Comparison of ENCODE assay signal across 1 cellular context in genomic region chr14:20684662-20685456, GRCh38.
TF ChIP-seq lines count a peak whose summit lies in the region.

No MANE protein-coding gene starts in this region.

TF ChIP-seq in HepG2, 621 proteins besides CTCF, POLR2A, EP300 and RAD21 (continued from another document and continues in another):
- no peak for TF ChIP-seq KAT8 (CRISPR knock-in tag; IDR thresholded peaks at IDR 0.05)
- no peak; the same call in 1 of the 2 replicates for TF ChIP-seq NFKBIZ (CRISPR knock-in tag; IDR thresholded peaks at IDR 0.05)
- no peak for TF ChIP-seq ZNF367 (CRISPR knock-in tag; IDR thresholded peaks at IDR 0.05; ENCODE audit: borderline replicate concordance)
- no peak for TF ChIP-seq SRSF4 (IDR thresholded peaks at IDR 0.05; ENCODE audit: low read depth, low read length, poor library complexity, severe bottlenecking)
- no peak for TF ChIP-seq ZSCAN30 (CRISPR knock-in tag; IDR thresholded peaks at IDR 0.05)
- TF ChIP-seq HES4 (CRISPR knock-in tag; IDR thresholded peaks at IDR 0.05; ENCODE audit: borderline replicate concordance): no peak
- TF ChIP-seq PRMT3 (CRISPR knock-in tag; IDR thresholded peaks at IDR 0.05; ENCODE audit: borderline replicate concordance, low read depth): 0 out of 2 replicates have a peak, but pooled peaks have one; percentile 76
- no peak for TF ChIP-seq ZNF556 (CRISPR knock-in tag; IDR thresholded peaks at IDR 0.05; ENCODE audit: borderline replicate concordance)
- TF ChIP-seq, protein P1, sequence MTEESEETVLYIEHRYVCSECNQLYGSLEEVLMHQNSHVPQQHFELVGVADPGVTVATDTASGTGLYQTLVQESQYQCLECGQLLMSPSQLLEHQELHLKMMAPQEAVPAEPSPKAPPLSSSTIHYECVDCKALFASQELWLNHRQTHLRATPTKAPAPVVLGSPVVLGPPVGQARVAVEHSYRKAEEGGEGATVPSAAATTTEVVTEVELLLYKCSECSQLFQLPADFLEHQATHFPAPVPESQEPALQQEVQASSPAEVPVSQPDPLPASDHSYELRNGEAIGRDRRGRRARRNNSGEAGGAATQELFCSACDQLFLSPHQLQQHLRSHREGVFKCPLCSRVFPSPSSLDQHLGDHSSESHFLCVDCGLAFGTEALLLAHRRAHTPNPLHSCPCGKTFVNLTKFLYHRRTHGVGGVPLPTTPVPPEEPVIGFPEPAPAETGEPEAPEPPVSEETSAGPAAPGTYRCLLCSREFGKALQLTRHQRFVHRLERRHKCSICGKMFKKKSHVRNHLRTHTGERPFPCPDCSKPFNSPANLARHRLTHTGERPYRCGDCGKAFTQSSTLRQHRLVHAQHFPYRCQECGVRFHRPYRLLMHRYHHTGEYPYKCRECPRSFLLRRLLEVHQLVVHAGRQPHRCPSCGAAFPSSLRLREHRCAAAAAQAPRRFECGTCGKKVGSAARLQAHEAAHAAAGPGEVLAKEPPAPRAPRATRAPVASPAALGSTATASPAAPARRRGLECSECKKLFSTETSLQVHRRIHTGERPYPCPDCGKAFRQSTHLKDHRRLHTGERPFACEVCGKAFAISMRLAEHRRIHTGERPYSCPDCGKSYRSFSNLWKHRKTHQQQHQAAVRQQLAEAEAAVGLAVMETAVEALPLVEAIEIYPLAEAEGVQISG (CRISPR knock-in tag; IDR thresholded peaks at IDR 0.05): no peak
- 0 out of 2 replicates have a peak, but pooled peaks have one; percentile 35 for TF ChIP-seq ZNF570 (CRISPR knock-in tag; IDR thresholded peaks at IDR 0.05; ENCODE audit: borderline replicate concordance)
- TF ChIP-seq FOXK2 (IDR thresholded peaks at IDR 0.05): no peak
- TF ChIP-seq, protein P2, sequence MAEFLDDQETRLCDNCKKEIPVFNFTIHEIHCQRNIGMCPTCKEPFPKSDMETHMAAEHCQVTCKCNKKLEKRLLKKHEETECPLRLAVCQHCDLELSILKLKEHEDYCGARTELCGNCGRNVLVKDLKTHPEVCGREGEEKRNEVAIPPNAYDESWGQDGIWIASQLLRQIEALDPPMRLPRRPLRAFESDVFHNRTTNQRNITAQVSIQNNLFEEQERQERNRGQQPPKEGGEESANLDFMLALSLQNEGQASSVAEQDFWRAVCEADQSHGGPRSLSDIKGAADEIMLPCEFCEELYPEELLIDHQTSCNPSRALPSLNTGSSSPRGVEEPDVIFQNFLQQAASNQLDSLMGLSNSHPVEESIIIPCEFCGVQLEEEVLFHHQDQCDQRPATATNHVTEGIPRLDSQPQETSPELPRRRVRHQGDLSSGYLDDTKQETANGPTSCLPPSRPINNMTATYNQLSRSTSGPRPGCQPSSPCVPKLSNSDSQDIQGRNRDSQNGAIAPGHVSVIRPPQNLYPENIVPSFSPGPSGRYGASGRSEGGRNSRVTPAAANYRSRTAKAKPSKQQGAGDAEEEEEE (CRISPR knock-in tag; IDR thresholded peaks at IDR 0.05; ENCODE audit: borderline replicate concordance): no peak
- TF ChIP-seq, protein P3, sequence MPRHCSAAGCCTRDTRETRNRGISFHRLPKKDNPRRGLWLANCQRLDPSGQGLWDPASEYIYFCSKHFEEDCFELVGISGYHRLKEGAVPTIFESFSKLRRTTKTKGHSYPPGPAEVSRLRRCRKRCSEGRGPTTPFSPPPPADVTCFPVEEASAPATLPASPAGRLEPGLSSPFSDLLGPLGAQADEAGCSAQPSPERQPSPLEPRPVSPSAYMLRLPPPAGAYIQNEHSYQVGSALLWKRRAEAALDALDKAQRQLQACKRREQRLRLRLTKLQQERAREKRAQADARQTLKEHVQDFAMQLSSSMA (CRISPR knock-in tag; IDR thresholded peaks at IDR 0.05): no peak
- TF ChIP-seq HIC2 (CRISPR knock-in tag; IDR thresholded peaks at IDR 0.05; ENCODE audit: low read depth): no peak
- TF ChIP-seq LCORL (IDR thresholded peaks at IDR 0.05): no peak
- no peak for TF ChIP-seq LCORL (CRISPR knock-in tag; IDR thresholded peaks at IDR 0.05)
- TF ChIP-seq, protein P4, sequence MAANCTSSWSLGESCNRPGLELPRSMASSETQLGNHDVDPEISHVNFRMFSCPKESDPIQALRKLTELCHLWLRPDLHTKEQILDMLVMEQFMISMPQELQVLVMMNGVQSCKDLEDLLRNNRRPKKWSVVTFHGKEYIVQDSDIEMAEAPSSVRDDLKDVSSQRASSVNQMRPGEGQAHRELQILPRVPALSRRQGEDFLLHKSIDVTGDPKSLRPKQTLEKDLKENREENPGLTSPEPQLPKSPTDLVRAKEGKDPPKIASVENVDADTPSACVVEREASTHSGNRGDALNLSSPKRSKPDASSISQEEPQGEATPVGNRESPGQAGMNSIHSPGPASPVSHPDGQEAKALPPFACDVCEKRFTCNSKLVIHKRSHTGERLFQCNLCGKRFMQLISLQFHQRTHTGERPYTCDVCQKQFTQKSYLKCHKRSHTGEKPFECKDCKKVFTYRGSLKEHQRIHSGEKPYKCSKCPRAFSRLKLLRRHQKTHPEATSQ (CRISPR knock-in tag; IDR thresholded peaks at IDR 0.05; ENCODE audit: borderline replicate concordance): no peak
- no peak for TF ChIP-seq HDAC6 (IDR thresholded peaks at IDR 0.05; ENCODE audit: low read depth, low read length)
- TF ChIP-seq, protein P5, sequence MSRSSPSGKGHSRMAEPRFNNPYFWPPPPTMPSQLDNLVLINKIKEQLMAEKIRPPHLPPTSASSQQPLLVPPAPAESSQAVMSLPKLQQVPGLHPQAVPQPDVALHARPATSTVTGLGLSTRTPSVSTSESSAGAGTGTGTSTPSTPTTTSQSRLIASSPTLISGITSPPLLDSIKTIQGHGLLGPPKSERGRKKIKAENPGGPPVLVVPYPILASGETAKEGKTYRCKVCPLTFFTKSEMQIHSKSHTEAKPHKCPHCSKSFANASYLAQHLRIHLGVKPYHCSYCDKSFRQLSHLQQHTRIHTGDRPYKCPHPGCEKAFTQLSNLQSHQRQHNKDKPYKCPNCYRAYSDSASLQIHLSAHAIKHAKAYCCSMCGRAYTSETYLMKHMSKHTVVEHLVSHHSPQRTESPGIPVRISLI (CRISPR knock-in tag; IDR thresholded peaks at IDR 0.05; ENCODE audit: borderline replicate concordance): no peak
- peak; percentile 23 for TF ChIP-seq POLR2G (IDR thresholded peaks at IDR 0.05; ENCODE audit: low read depth, low read length)
- TF ChIP-seq ZNF280D (CRISPR knock-in tag; IDR thresholded peaks at IDR 0.05): no peak
- no peak for TF ChIP-seq ZNF205 (CRISPR knock-in tag; IDR thresholded peaks at IDR 0.05)
- TF ChIP-seq ZZZ3 (CRISPR knock-in tag; IDR thresholded peaks at IDR 0.05; ENCODE audit: borderline replicate concordance): no peak
- TF ChIP-seq, protein P6, sequence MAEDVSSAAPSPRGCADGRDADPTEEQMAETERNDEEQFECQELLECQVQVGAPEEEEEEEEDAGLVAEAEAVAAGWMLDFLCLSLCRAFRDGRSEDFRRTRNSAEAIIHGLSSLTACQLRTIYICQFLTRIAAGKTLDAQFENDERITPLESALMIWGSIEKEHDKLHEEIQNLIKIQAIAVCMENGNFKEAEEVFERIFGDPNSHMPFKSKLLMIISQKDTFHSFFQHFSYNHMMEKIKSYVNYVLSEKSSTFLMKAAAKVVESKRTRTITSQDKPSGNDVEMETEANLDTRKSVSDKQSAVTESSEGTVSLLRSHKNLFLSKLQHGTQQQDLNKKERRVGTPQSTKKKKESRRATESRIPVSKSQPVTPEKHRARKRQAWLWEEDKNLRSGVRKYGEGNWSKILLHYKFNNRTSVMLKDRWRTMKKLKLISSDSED (CRISPR knock-in tag; IDR thresholded peaks at IDR 0.05): no peak
- peak; percentile 87 for TF ChIP-seq MED8 (CRISPR knock-in tag; IDR thresholded peaks at IDR 0.05; ENCODE audit: insufficient replicate concordance)
- TF ChIP-seq SMAD3 (CRISPR knock-in tag; IDR thresholded peaks at IDR 0.05): peak; percentile 6; the same call in 1 of the 2 replicates
- no peak for TF ChIP-seq NFYC (CRISPR knock-in tag; IDR thresholded peaks at IDR 0.05)
- no peak for TF ChIP-seq ZNF282 (IDR thresholded peaks at IDR 0.05; ENCODE audit: partially characterized antibody)
- TF ChIP-seq, protein P7, sequence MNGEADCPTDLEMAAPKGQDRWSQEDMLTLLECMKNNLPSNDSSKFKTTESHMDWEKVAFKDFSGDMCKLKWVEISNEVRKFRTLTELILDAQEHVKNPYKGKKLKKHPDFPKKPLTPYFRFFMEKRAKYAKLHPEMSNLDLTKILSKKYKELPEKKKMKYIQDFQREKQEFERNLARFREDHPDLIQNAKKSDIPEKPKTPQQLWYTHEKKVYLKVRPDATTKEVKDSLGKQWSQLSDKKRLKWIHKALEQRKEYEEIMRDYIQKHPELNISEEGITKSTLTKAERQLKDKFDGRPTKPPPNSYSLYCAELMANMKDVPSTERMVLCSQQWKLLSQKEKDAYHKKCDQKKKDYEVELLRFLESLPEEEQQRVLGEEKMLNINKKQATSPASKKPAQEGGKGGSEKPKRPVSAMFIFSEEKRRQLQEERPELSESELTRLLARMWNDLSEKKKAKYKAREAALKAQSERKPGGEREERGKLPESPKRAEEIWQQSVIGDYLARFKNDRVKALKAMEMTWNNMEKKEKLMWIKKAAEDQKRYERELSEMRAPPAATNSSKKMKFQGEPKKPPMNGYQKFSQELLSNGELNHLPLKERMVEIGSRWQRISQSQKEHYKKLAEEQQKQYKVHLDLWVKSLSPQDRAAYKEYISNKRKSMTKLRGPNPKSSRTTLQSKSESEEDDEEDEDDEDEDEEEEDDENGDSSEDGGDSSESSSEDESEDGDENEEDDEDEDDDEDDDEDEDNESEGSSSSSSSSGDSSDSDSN (CRISPR knock-in tag; IDR thresholded peaks at IDR 0.05): no peak; the same call in 1 of the 2 replicates
- no peak for TF ChIP-seq IRF1 (CRISPR knock-in tag; IDR thresholded peaks at IDR 0.05; ENCODE audit: low read depth)
- TF ChIP-seq, protein P8, sequence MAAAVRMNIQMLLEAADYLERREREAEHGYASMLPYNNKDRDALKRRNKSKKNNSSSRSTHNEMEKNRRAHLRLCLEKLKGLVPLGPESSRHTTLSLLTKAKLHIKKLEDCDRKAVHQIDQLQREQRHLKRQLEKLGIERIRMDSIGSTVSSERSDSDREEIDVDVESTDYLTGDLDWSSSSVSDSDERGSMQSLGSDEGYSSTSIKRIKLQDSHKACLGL (CRISPR knock-in tag; IDR thresholded peaks at IDR 0.05): no peak; the same call in 1 of the 2 replicates
- no peak for TF ChIP-seq ATF7 (IDR thresholded peaks at IDR 0.05)
- no peak for TF ChIP-seq ATF7 (CRISPR knock-in tag; IDR thresholded peaks at IDR 0.05)
- peak; percentile 43; the same call in 1 of the 2 replicates for TF ChIP-seq STAT6 (CRISPR knock-in tag; IDR thresholded peaks at IDR 0.05; ENCODE audit: borderline replicate concordance)
